Comparison of ENCODE assay signal across 8 cellular contexts in genomic region chrX:9466115-9466495, GRCh38. TPM values are rescaled to one million over a fixed set of nuclear protein-coding genes. Genes with fewer than 3 reads are reported as not detected.
A peak's percentile ranks its signal among the peaks of the same experiment; 100 is the strongest.
DNase-seq lines count a peak whose midpoint lies in the region; ATAC-seq and TF ChIP-seq lines count a peak whose summit lies in the region.

No MANE protein-coding gene starts in this region.

- no peaks in the 10 kb centered on the region for H3K9me1 ChIP-seq in IMR-90 (ENCODE audit: insufficient read depth, low read length)

- H2AK5ac ChIP-seq in IMR-90 (ENCODE audit: low read depth, low read length) (no peak overlapping the region; the same call in 1 of the 2 replicates), trophoblast cell (ENCODE audit: low read length) (no peak overlapping the region)

- in situ Hi-C loops in G401 (cut with HindIII; ENCODE audit: low sequenced_read_pairs) = no loop called here
- in situ Hi-C loops in IMR-90 (cut with MboI; ENCODE audit: low sequenced_read_pairs) = loop anchor here (25.0 kb wide), 1 partner anchor 504 kb away; no protein-coding TSS in a partner anchor

- intact Hi-C loops in IMR-90 (cut with micrococcal nuclease) = loop anchor here (1.0 to 5.0 kb wide), 3 partner anchors 216 to 649 kb away; no protein-coding TSS in a partner anchor

- H2BK15ac ChIP-seq in IMR-90 (ENCODE audit: low read depth, low read length) = peak overlapping the region; percentile 92; the same call in 2 of the 3 replicates

- peak overlapping the region; percentile 73 for H4K5ac ChIP-seq in IMR-90 (ENCODE audit: low read depth, low read length)

- dilution Hi-C loops in IMR-90 (cut with HindIII; ENCODE audit: low sequenced_read_pairs, unreplicated experiment) = no loop called here

- H3K4me2 ChIP-seq in IMR-90 (ENCODE audit: low read depth, low read length) (peak overlapping the region; percentile 99), trophoblast cell (ENCODE audit: low read length) (peak overlapping the region; percentile 78)

- POLR2A ChIA-PET in IMR-90 (lab: Charles Lee; ENCODE audit: unreplicated experiment) = no interaction called here

- H3K4ac ChIP-seq in IMR-90 (ENCODE audit: low read depth, low read length) (peak overlapping the region; percentile 83), trophoblast cell (ENCODE audit: low read depth, low read length) (peak overlapping the region; percentile 86)

- H3K4me3 ChIP-seq in IMR-90 (ENCODE audit: insufficient read depth, low read depth, low read length) (peak overlapping the region; percentile 60), cardiac muscle cell (peak overlapping the region; percentile 99), trophoblast cell (ENCODE audit: low read depth, low read length) (peak overlapping the region; percentile 81)

- no peaks in the 10 kb centered on the region for H3K9me3 Mint-ChIP-seq in activated T-cell treated with anti-CD3 and anti-CD28 coated beads, Interleukin-2, amount 50 U/mL, for 72 hours

- H3K36me3 Mint-ChIP-seq in activated T-cell treated with anti-CD3 and anti-CD28 coated beads, Interleukin-2, amount 50 U/mL, for 72 hours (ENCODE audit: insufficient read depth in 2 of 2) = peaks cover 9 to 13% of the 10 kb centered on the region in 2 donors

- peaks cover 60% of the 10 kb centered on the region for H3K4me1 Mint-ChIP-seq in activated T-cell treated with anti-CD3 and anti-CD28 coated beads, Interleukin-2, amount 50 U/mL, for 72 hours (ENCODE audit: low read depth)

- H3K79me2 ChIP-seq in trophoblast cell (ENCODE audit: control insufficient read depth, insufficient read depth, low read length, poor library complexity) = peaks cover 10% of the 10 kb centered on the region

- H3K9ac ChIP-seq in IMR-90 (ENCODE audit: low read depth, low read length) = peak overlapping the region; percentile 94
- peak overlapping the region; percentile 83 for H3K9ac ChIP-seq in trophoblast cell (ENCODE audit: low read length)

- no peak overlapping the region for H2BK20ac ChIP-seq in IMR-90 (ENCODE audit: low read depth, low read length)

- no peak overlapping the region for H3K27ac Mint-ChIP-seq in activated T-cell treated with anti-CD3 and anti-CD28 coated beads, Interleukin-2, amount 50 U/mL, for 72 hours

- no peak overlapping the region for H4K12ac ChIP-seq in trophoblast cell (ENCODE audit: low read depth, low read length)

- H2BK120ac ChIP-seq in IMR-90 (ENCODE audit: low read depth, low read length) = peak overlapping the region; percentile 76
- no peak overlapping the region for H2BK120ac ChIP-seq in trophoblast cell (ENCODE audit: insufficient read depth, low read length, poor library complexity)

- H3K14ac ChIP-seq in IMR-90 (replicated peaks; ENCODE audit: low read depth, low read length) = peak overlapping the region; percentile 96
- H3K14ac ChIP-seq in trophoblast cell (ENCODE audit: low read length) = peak overlapping the region; percentile 49

- H3K79me1 ChIP-seq in IMR-90 (ENCODE audit: low read depth in 1 of 2, low read length in 2 of 2) = peaks cover 5 to 16% of the 10 kb centered on the region in 2 experiments; a peak in 3 of 4 replicates
- peaks cover 16% of the 10 kb centered on the region for H3K79me1 ChIP-seq in trophoblast cell (ENCODE audit: low read length)

- H4K91ac ChIP-seq in IMR-90 (ENCODE audit: insufficient read depth, low read depth, low read length) (peak overlapping the region; percentile 80), trophoblast cell (ENCODE audit: low read depth, low read length) (no peak overlapping the region)

- peak overlapping the region; percentile 70 for H2BK5ac ChIP-seq in IMR-90 (ENCODE audit: low read depth, low read length, poor library complexity, severe bottlenecking)
- H2BK5ac ChIP-seq in trophoblast cell (ENCODE audit: low read depth, low read length, poor library complexity) = no peak overlapping the region

- peaks cover 9% of the 10 kb centered on the region for H3K27me3 Mint-ChIP-seq in activated T-cell treated with anti-CD3 and anti-CD28 coated beads, Interleukin-2, amount 50 U/mL, for 72 hours (ENCODE audit: low read depth)

- CTCF ChIA-PET in IMR-90 (lab: Yijun Ruan, JAX) = no interaction called here

- no peaks in the 10 kb centered on the region for H3K9me3 ChIP-seq in IMR-90 (ENCODE audit: control insufficient read depth, insufficient read depth, low read length)
- no peaks in the 10 kb centered on the region for H3K9me3 ChIP-seq in cardiac muscle cell (ENCODE audit: low read depth)
- no peaks in the 10 kb centered on the region for H3K9me3 ChIP-seq in trophoblast cell (ENCODE audit: insufficient read depth, low read depth, low read length)

- peaks cover 13% of the 10 kb centered on the region for H4K20me1 ChIP-seq in IMR-90 (ENCODE audit: insufficient read depth, low read length)

- H3K18ac ChIP-seq in IMR-90 (ENCODE audit: low read depth, low read length) = peak overlapping the region; percentile 93
- peak overlapping the region; percentile 93 for H3K18ac ChIP-seq in trophoblast cell (ENCODE audit: low read length)

- DNase-seq in G401 (ENCODE audit: low spot score) (peak; percentile 13), IMR-90 (peak; percentile 21), cardiac muscle cell (ENCODE audit: low read depth in 1 of 2, low spot score in 1 of 2) (peak; percentile 20 to 76), trophoblast cell (no peak)
- DNase-seq in activated T-cell treated with anti-CD3 and anti-CD28 coated beads, Interleukin-2, amount 50 U/mL, for 72 hours = peak; percentile 17 to 28

- peak overlapping the region; percentile 67 for H2AK9ac ChIP-seq in IMR-90 (replicated peaks; ENCODE audit: low read depth, low read length, poor library complexity)

- H3K4me1 ChIP-seq in IMR-90 (ENCODE audit: control insufficient read depth, insufficient read depth, low read length) = peaks cover 3% of the 10 kb centered on the region; the same call in 1 of the 2 replicates
- peaks cover 28% of the 10 kb centered on the region for H3K4me1 ChIP-seq in cardiac muscle cell (ENCODE audit: low read depth)
- H3K4me1 ChIP-seq in trophoblast cell (ENCODE audit: control insufficient read depth in 1 of 2, insufficient read depth in 2 of 2, low read length in 2 of 2) = peaks cover 8 to 27% of the 10 kb centered on the region in 2 experiments

- TF ChIP-seq CTCF in IMR-90 (conservative IDR thresholded peaks at IDR 0.05; ENCODE audit: low read depth, low read length) (no peak), cardiac muscle cell (IDR thresholded peaks at IDR 0.05; ENCODE audit: low read depth, low read length) (no peak)

- no peak overlapping the region for H2BK12ac ChIP-seq in trophoblast cell (ENCODE audit: low read length)

- peak overlapping the region; percentile 86 for H3K27ac ChIP-seq in IMR-90 (ENCODE audit: insufficient read depth, low read length)
- H3K27ac ChIP-seq in cardiac muscle cell = peak overlapping the region; percentile 83
- no peak overlapping the region for H3K27ac ChIP-seq in trophoblast cell (ENCODE audit: low read depth, low read length)

- H3K4me3 Mint-ChIP-seq in activated T-cell treated with anti-CD3 and anti-CD28 coated beads, Interleukin-2, amount 50 U/mL, for 72 hours = peak overlapping the region; percentile 81 to 88

- H4K8ac ChIP-seq in IMR-90 (ENCODE audit: low read depth in 2 of 2, low read length in 2 of 2) = peak overlapping the region; percentile 24 to 50; a peak in 3 of 4 replicates
- H4K8ac ChIP-seq in trophoblast cell (ENCODE audit: low read depth, low read length) = peak overlapping the region; percentile 62

- H3K27me3 ChIP-seq in IMR-90 (ENCODE audit: control insufficient read depth, insufficient read depth, low read length) (no peaks in the 10 kb centered on the region), cardiac muscle cell (no peaks in the 10 kb centered on the region), trophoblast cell (ENCODE audit: insufficient read depth, low read length) (no peaks in the 10 kb centered on the region)

- H3K36me3 ChIP-seq in IMR-90 (ENCODE audit: control insufficient read depth, insufficient read depth, low read length) (peaks cover 1% of the 10 kb centered on the region), cardiac muscle cell (no peaks in the 10 kb centered on the region), trophoblast cell (ENCODE audit: control insufficient read depth in 1 of 2, insufficient read depth in 2 of 2, low read length in 2 of 2) (no peaks in the 10 kb centered on the region)

- no TSS peak for BruUV-seq in IMR-90 (replicated peaks; lab: Mats Ljungman, UMichigan)

- peak overlapping the region; percentile 91 for H3K23ac ChIP-seq in IMR-90 (ENCODE audit: low read depth, low read length)
- no peak overlapping the region for H3K23ac ChIP-seq in trophoblast cell (ENCODE audit: low read length)

- peak overlapping the region; percentile 86; the same call in 1 of the 2 replicates for H3K56ac ChIP-seq in IMR-90 (ENCODE audit: extremely low read depth, insufficient read depth, low read length)

- 10% methylated on average over 8 of the region's 31 CpGs; no CpG with 5 or more reads in 1 of the 2 experiments for WGBS in IMR-90 (ENCODE audit: extremely low coverage in 2 of 2, insufficient read length in 1 of 2), 2 experiments
- no CpG with 5 or more reads among the region's 31 CpGs for WGBS in trophoblast cell (ENCODE audit: extremely low coverage, insufficient coverage, insufficient read length)

- no peak for TF ChIP-seq RAD21 in IMR-90 (IDR thresholded peaks at IDR 0.05; ENCODE audit: low read length)

- ATAC-seq in IMR-90 (ENCODE audit: low read depth) (no peak; the same call in 1 of the 2 replicates), HG02970 (IDR thresholded peaks at IDR 0.05; ENCODE audit: low FRiP score, unreplicated experiment) (no peak), HG03460 (IDR thresholded peaks at IDR 0.05; ENCODE audit: unreplicated experiment) (no peak), GM18867 (IDR thresholded peaks at IDR 0.05; ENCODE audit: unreplicated experiment) (no peak)
- no peak for ATAC-seq in activated T-cell treated with anti-CD3 and anti-CD28 coated beads, Interleukin-2, amount 50 U/mL, for 72 hours (replicated peaks in 1 of 2)

- TF ChIP-seq POLR2A in IMR-90 (IDR thresholded peaks at IDR 0.05; ENCODE audit: low read depth, low read length) = no peak

- peak overlapping the region; percentile 81 for H2AFZ ChIP-seq in IMR-90 (replicated peaks; ENCODE audit: low read length, poor library complexity)
- H2AFZ ChIP-seq in trophoblast cell (ENCODE audit: insufficient read depth, low read length, poor library complexity) = no peak overlapping the region

TF ChIP-seq in IMR-90, 13 proteins besides CTCF, POLR2A, EP300 and RAD21:
- TF ChIP-seq FOS (IDR thresholded peaks at IDR 0.05; ENCODE audit: low read depth, low read length) (no peak), MXI1 (IDR thresholded peaks at IDR 0.05; ENCODE audit: borderline replicate concordance, low read depth, low read length) (peak; percentile 25; the same call in 1 of the 2 replicates)

RNA-seq across cellular contexts. Expression of gene TBL1X, which starts 1.2 kb away (rescaled TPM):
- 7.1 and 7.6 TPM in 2 replicates for total RNA-seq in G401 (2014; rRNA removed; shearing (Covaris generic))
- total RNA-seq in IMR-90 (2012; rRNA removed) = 20.8 and 21.1 TPM in 2 replicates
- polyA plus RNA-seq in IMR-90 (2012; rRNA removed) = 11.5 and 16.2 TPM in 2 replicates
- polyA plus RNA-seq in IMR-90 (2012; cell fraction: cytosol; rRNA removed) = 11.7 and 12.3 TPM in 2 replicates
- 18.6 and 30.7 TPM in 2 replicates for polyA plus RNA-seq in IMR-90 (2012; cell fraction: nucleus; rRNA removed; ENCODE audit: low replicate concordance)
- 10 to 100 TPM; 52.8 to 55.1 TPM for total RNA-seq in activated T-cell treated with anti-CD3 and anti-CD28 coated beads, Interleukin-2, amount 50 U/mL, for 72 hours
- total RNA-seq in cardiac muscle cell = 28.7 and 29.9 TPM in 2 replicates
- 21.8 and 28.8 TPM in 2 replicates for polyA plus RNA-seq in cardiac muscle cell
- polyA plus RNA-seq in trophoblast cell (2013) = 14.6 and 15.2 TPM in 2 replicates

Comparison
In these comparisons a context has a peak if more than half of its experiments do, and no peak if none do; other contexts are left out.
1. DNase-seq: peak in G401 (single experiment), IMR-90 (single experiment), activated T-cell treated with anti-CD3 and anti-CD28 coated beads, Interleukin-2, amount 50 U/mL, for 72 hours (2 of 2) and cardiac muscle cell (2 of 2); none in trophoblast cell (0 of 2).
2. Peak in every context shown above with its lines, with median percentiles within 50 percentile points of each other: H3K4me3 ChIP-seq.